Comparison of ENCODE assay signal across 17 cellular contexts in genomic region chr7:40105879-40106473, GRCh38. TPM values are rescaled to one million over a fixed set of nuclear protein-coding genes. Genes with fewer than 3 reads are reported as not detected.
"Had no signal": no experiment of that assay in that cellular context is flagged by ENCODE, and none has a peak within 500 bp of the region (broad histone marks: within the 10 kb centered on the region; RNA-seq: fewer than 3 reads in every experiment).

No MANE protein-coding gene starts in this region.

- H3K27me3 ChIP-seq: brain microvascular endothelial cell, esophagus muscularis mucosa, heart left ventricle had no signal

- H3K27me3 Mint-ChIP-seq: activated naive CD8-positive, alpha-beta T cell; activated T-cell treated with anti-CD3 and anti-CD28 coated beads, Interleukin-2, amount 50 U/mL, for 24 hours; stimulated activated naive CD8-positive, alpha-beta T cell treated with anti-CD3 and anti-CD28 coated beads, Interleukin-15, amount 100 ng/mL, for 72 hours had no signal

- H3K27ac ChIP-seq: brain microvascular endothelial cell, esophagus muscularis mucosa, heart left ventricle, left ventricle myocardium inferior, thoracic aorta had no signal

- H3K27ac Mint-ChIP-seq: activated naive CD8-positive, alpha-beta T cell; activated T-cell treated with anti-CD3 and anti-CD28 coated beads, Interleukin-2, amount 50 U/mL, for 24 hours; stimulated activated naive CD8-positive, alpha-beta T cell treated with anti-CD3 and anti-CD28 coated beads, Interleukin-15, amount 100 ng/mL, for 72 hours; T-helper 2 cell treated with Interferon-gamma antibody and Interleukin-4, amounts not matched to agents 5 μg/mL and 100 μg/mL, for 36 hours had no signal

- ATAC-seq: heart left ventricle; stimulated activated naive CD8-positive, alpha-beta T cell treated with anti-CD3 and anti-CD28 coated beads, Interleukin-15, amount 100 ng/mL, for 72 hours had no signal

- H3K9me3 ChIP-seq: esophagus muscularis mucosa, heart left ventricle, left ventricle myocardium inferior, thoracic aorta had no signal

- H3K36me3 ChIP-seq: brain microvascular endothelial cell, esophagus muscularis mucosa, left ventricle myocardium inferior, thoracic aorta had no signal

- H3K4me1 Mint-ChIP-seq: stimulated activated naive CD8-positive, alpha-beta T cell treated with anti-CD3 and anti-CD28 coated beads, Interleukin-15, amount 100 ng/mL, for 72 hours had no signal

- H3K4me3 Mint-ChIP-seq: activated naive CD8-positive, alpha-beta T cell; activated T-cell treated with anti-CD3 and anti-CD28 coated beads, Interleukin-2, amount 50 U/mL, for 24 hours; stimulated activated naive CD8-positive, alpha-beta T cell treated with anti-CD3 and anti-CD28 coated beads, Interleukin-15, amount 100 ng/mL, for 72 hours; T-helper 2 cell treated with Interferon-gamma antibody and Interleukin-4, amounts not matched to agents 5 μg/mL and 100 μg/mL, for 36 hours had no signal

- H3K4me1 ChIP-seq: esophagus muscularis mucosa, left ventricle myocardium inferior had no signal

- H3K9me3 Mint-ChIP-seq: activated T-cell treated with anti-CD3 and anti-CD28 coated beads, Interleukin-2, amount 50 U/mL, for 24 hours; stimulated activated naive CD8-positive, alpha-beta T cell treated with anti-CD3 and anti-CD28 coated beads, Interleukin-15, amount 100 ng/mL, for 72 hours; T-helper 2 cell treated with Interferon-gamma antibody and Interleukin-4, amounts not matched to agents 5 μg/mL and 100 μg/mL, for 36 hours had no signal

- H3K4me3 ChIP-seq: esophagus muscularis mucosa, heart left ventricle, left ventricle myocardium inferior, thoracic aorta had no signal

- DNase-seq: activated CD4-positive, alpha-beta T cell treated with anti-CD3 and anti-CD28 coated beads, Interleukin-2, amount 50 U/mL, for 4 hours; activated CD4-positive, CD25-positive, alpha-beta regulatory T cell treated with anti-CD3 and anti-CD28 coated beads, Interleukin-2, amount 50 U/mL, for 72 hours; activated effector memory CD4-positive, alpha-beta T cell treated with anti-CD3 and anti-CD28 coated beads, Interleukin-2, amount 50 U/mL, for 16 hours; activated T-cell treated with anti-CD3 and anti-CD28 coated beads, Interleukin-2, amount 50 U/mL, for 24 hours; amygdala; brain microvascular endothelial cell; foreskin melanocyte; heart left ventricle; left ventricle myocardium inferior; mesenchymal stem cell; stimulated activated CD4-positive, alpha-beta T cell treated with anti-CD3 and anti-CD28 coated beads, Interleukin-4, amount 100 ng/mL, for 4 hours; stimulated activated naive CD8-positive, alpha-beta T cell treated with anti-CD3 and anti-CD28 coated beads, Interleukin-15, amount 100 ng/mL, for 72 hours had no signal

RNA-seq across cellular contexts. Expression of gene SUGCT, which starts 28.8 kb away (rescaled TPM):
- polyA plus RNA-seq: neural cell had no signal
